In the genomic region with DNA sequence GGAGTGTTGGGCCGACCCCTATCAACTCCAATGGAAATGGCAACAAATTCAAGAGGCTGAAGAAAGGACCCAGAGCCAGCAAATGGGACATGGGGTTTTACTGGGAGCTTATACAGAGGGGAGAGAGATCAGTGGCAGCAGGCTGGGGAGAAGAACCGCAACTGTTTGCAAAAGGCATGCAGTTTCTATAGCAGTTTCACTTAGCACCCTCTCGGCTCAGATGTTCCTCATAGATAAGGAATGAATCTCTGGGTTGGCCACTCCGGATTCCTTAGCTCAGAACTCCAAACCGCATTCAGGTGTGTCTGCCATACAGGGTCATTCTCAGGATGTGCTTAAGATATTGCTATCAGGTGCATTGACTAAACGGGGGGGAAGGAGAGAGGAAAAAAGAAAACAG, we compare ENCODE assay signal across 14 cellular contexts.
DNase-seq lines count a peak whose midpoint lies in the region; TF ChIP-seq lines count a peak whose summit lies in the region.
"Had no signal": no experiment of that assay in that cellular context is flagged by ENCODE, and none has a peak within 500 bp of the region (broad histone marks: within the 10 kb centered on the region; RNA-seq: fewer than 3 reads in every experiment).

No MANE protein-coding gene starts in this region.

- H3K27me3 ChIP-seq in mammary epithelial cell (ENCODE audit: insufficient read depth, low read length) = no peaks in the 10 kb centered on the region

- H3K27ac Mint-ChIP-seq in MCF 10A (ENCODE audit: low read depth, unreplicated experiment) = no peak overlapping the region
- H3K27ac Mint-ChIP-seq: CD14-positive monocyte; CD8-positive, alpha-beta T cell had no signal

- no peak overlapping the region for H3K9ac ChIP-seq in mammary epithelial cell (ENCODE audit: insufficient read depth, low read length)
- H3K9ac ChIP-seq: GM23248 had no signal

- H3K27ac ChIP-seq in mammary epithelial cell (ENCODE audit: insufficient read depth, low read depth, low read length) (no peak overlapping the region), epithelial cell of prostate (no peak overlapping the region)
- H3K27ac ChIP-seq: 22Rv1, GM23248 had no signal

- H3K9me3 ChIP-seq in mammary epithelial cell (replicated peaks; ENCODE audit: insufficient read depth, low read length) = no peaks in the 10 kb centered on the region

- no TSS peak for BruUV-seq in mammary epithelial cell (replicated peaks; lab: Mats Ljungman, UMichigan)
- BruUV-seq in MCF 10A (replicated peaks; lab: Mats Ljungman, UMichigan) = no TSS peak

- peaks cover 86% of the 10 kb centered on the region for H3K27me3 Mint-ChIP-seq in MCF 10A (ENCODE audit: insufficient read depth, unreplicated experiment)

- intact Hi-C loops in mammary epithelial cell (cut with micrococcal nuclease) = no loop called here
- intact Hi-C loops in MCF 10A (cut with micrococcal nuclease) = no loop called here
- intact Hi-C loops in posterior vena cava (cut with DNase I) = no loop called here

- no peaks in the 10 kb centered on the region for H3K9me3 Mint-ChIP-seq in MCF 10A (ENCODE audit: unreplicated experiment)
- H3K9me3 Mint-ChIP-seq: CD8-positive, alpha-beta T cell had no signal

- no peak overlapping the region for H3K4me2 ChIP-seq in mammary epithelial cell (ENCODE audit: insufficient read depth, low read depth, low read length)

- no peaks in the 10 kb centered on the region for H3K36me3 Mint-ChIP-seq in MCF 10A (ENCODE audit: insufficient read depth, unreplicated experiment)
- H3K36me3 Mint-ChIP-seq: CD14-positive monocyte; CD8-positive, alpha-beta T cell had no signal

- no peaks in the 10 kb centered on the region for H3K36me3 ChIP-seq in mammary epithelial cell (ENCODE audit: insufficient read depth, low read length)

- H3K4me3 Mint-ChIP-seq in MCF 10A (ENCODE audit: unreplicated experiment) = no peak overlapping the region
- H3K4me3 Mint-ChIP-seq: CD14-positive monocyte; CD8-positive, alpha-beta T cell had no signal

- H4K20me1 ChIP-seq in mammary epithelial cell (ENCODE audit: insufficient read depth, low read length) = no peaks in the 10 kb centered on the region

- DNase-seq in mammary epithelial cell (peak; percentile 6), MCF 10A (ENCODE audit: unreplicated experiment) (no peak), epithelial cell of prostate (ENCODE audit: low read depth, low spot score) (peak; percentile 20), posterior vena cava (ENCODE audit: low spot score) (peak; percentile 3), anterior cingulate cortex (lab: John Stamatoyannopoulos, UW) (no peak), NCI-H2081 treated with DMSO at 0.1 percent for 48 hours (lab: John Stamatoyannopoulos, UW) (no peak), NCI-H1436 (lab: John Stamatoyannopoulos, UW) (no peak), NCI-H1417 treated with DMSO at 0.1 percent for 48 hours (lab: John Stamatoyannopoulos, UW) (no peak)
- DNase-seq: CD8-positive, alpha-beta T cell; COR-L47; GM23248 had no signal

- dilution Hi-C loops in mammary epithelial cell (cut with HindIII; ENCODE audit: low sequenced_read_pairs) = no loop called here

- CTCF ChIA-PET in mammary epithelial cell (lab: Charles Lee; ENCODE audit: low non-redundant PET) = no interaction called here
- CTCF ChIA-PET in MCF 10A (lab: Yijun Ruan, JAX) = interaction anchor here (0.7 kb wide), 1 partner anchor 39 kb away, joined by 7 read pairs; no protein-coding TSS in a partner anchor

- no peaks in the 10 kb centered on the region for H3K79me2 ChIP-seq in mammary epithelial cell (ENCODE audit: insufficient read depth, low read length)

- POLR2A ChIA-PET in MCF 10A (lab: Yijun Ruan, JAX) = interaction anchor here (1.0 kb wide), 1 partner anchor 16 kb away, joined by 3 read pairs; no protein-coding TSS in a partner anchor

- TF ChIP-seq CTCF in mammary epithelial cell (conservative IDR thresholded peaks at IDR 0.05 in 1 of 2, IDR thresholded peaks at IDR 0.05 in 1 of 2; ENCODE audit: extremely low read depth in 1 of 2, insufficient read depth in 1 of 2, low read depth in 1 of 2, low read length in 2 of 2) = no peak
- TF ChIP-seq CTCF in MCF 10A (IDR thresholded peaks at IDR 0.05; ENCODE audit: unreplicated experiment) = no peak

- in situ Hi-C loops in mammary epithelial cell (cut with MboI; ENCODE audit: low sequenced_read_pairs in 2 of 2) = no loop called here

- 8% methylated on average over 4 of the region's 6 CpGs for WGBS in mammary epithelial cell (ENCODE audit: low coverage, missing lambda C conversion rate)

- H2AFZ ChIP-seq in mammary epithelial cell (ENCODE audit: low read depth, low read length) = no peak overlapping the region
- H2AFZ ChIP-seq: GM23248 had no signal

- H3K4me1 Mint-ChIP-seq in MCF 10A (ENCODE audit: insufficient read depth, unreplicated experiment) = no peaks in the 10 kb centered on the region
- H3K4me1 Mint-ChIP-seq: CD14-positive monocyte had no signal

- H3K4me1 ChIP-seq in mammary epithelial cell (ENCODE audit: insufficient read depth, low read length) = no peaks in the 10 kb centered on the region

- H3K4me3 ChIP-seq in mammary epithelial cell (replicated peaks in 1 of 3; ENCODE audit: insufficient read depth in 1 of 3, low read depth in 2 of 3, low read length in 3 of 3) = no peak overlapping the region
- H3K4me3 ChIP-seq: GM12878, GM23248 had no signal

Comparison
In these comparisons a context has a peak if more than half of its experiments do, and no peak if none do; other contexts are left out.
1. DNase-seq: peak in mammary epithelial cell (single experiment), epithelial cell of prostate (single experiment) and posterior vena cava (single experiment); none in MCF 10A (single experiment), anterior cingulate cortex (0 of 58), NCI-H2081 treated with DMSO at 0.1 percent for 48 hours (single experiment), NCI-H1436 (single experiment) and NCI-H1417 treated with DMSO at 0.1 percent for 48 hours (single experiment).